In genomic region chrX:40651620-40652223, GRCh38 we compare ENCODE assay signal across 8 cellular contexts. TPM values are rescaled to one million over a fixed set of nuclear protein-coding genes. Genes with fewer than 3 reads are reported as not detected.
DNase-seq lines count a peak whose midpoint lies in the region; ATAC-seq and TF ChIP-seq lines count a peak whose summit lies in the region.

No MANE protein-coding gene starts in this region.

- H3K27ac ChIP-seq in ascending aorta, result no peak overlapping the region

- H3K9me3 ChIP-seq in ascending aorta, result no peaks in the 10 kb centered on the region

- H3K4me1 ChIP-seq in ascending aorta, result peaks cover 0 to 2% of the 10 kb centered on the region in 2 donors

- DNase-seq in GM03348 (ENCODE audit: low spot score) (peak; percentile 25), NCI-H1436 treated with DMSO at 0.1 percent for 48 hours (lab: John Stamatoyannopoulos, UW) (peak; percentile 15), T-helper 2 cell (peak in 4 of 5 experiments; percentile 41 to 69 (median 54)), ascending aorta (ENCODE audit: low spot score in 2 of 2) (peak in 1 of 2 donors; percentile 85), hypothalamus (lab: John Stamatoyannopoulos, UW) (peak in 39 of 51 donors; percentile 0 to 71 (median 28))
- DNase-seq in stimulated activated CD4-positive, alpha-beta T cell treated with anti-CD3 and anti-CD28 coated beads, Interleukin-12 subunit alpha, Interleukin-12 subunit beta, amount 100 ng/mL, for 24 hours (ENCODE audit: low read depth in 2 of 2), result peak; percentile 9 to 46

- no peak for ATAC-seq in GM21717 (IDR thresholded peaks at IDR 0.05; ENCODE audit: unreplicated experiment)
- ATAC-seq in HG02642 (IDR thresholded peaks at IDR 0.05; ENCODE audit: poor library complexity, unreplicated experiment), result no peak

- H3K4me3 ChIP-seq in ascending aorta, result no peak overlapping the region

- TF ChIP-seq CTCF in ascending aorta (IDR thresholded peaks at IDR 0.05), result peak; percentile 77 to 85 (median 80)

- H3K36me3 ChIP-seq in ascending aorta, result peaks cover 0 to 2% of the 10 kb centered on the region in 2 donors

- intact Hi-C loops in ascending aorta (cut with DNase I), result loop anchor here (1.0 to 5.0 kb wide), 3 partner anchors 143 to 601 kb away; no protein-coding TSS in a partner anchor

- no peaks in the 10 kb centered on the region for H3K27me3 ChIP-seq in ascending aorta

RNA-seq across cellular contexts. Expression of gene CXorf38, which starts 4.4 kb away (rescaled TPM):
- total RNA-seq in ascending aorta, result 11.9 TPM

RNA-seq across cellular contexts. Expression of gene MPC1L, which starts 28.5 kb away (rescaled TPM):
- total RNA-seq in ascending aorta, result not detected
